In genomic region chr11:116980136-116980793, GRCh38 we compare ENCODE assay signal across 8 cellular contexts.
DNase-seq lines count a peak whose midpoint lies in the region; ATAC-seq lines count a peak whose summit lies in the region.

No MANE protein-coding gene starts in this region.

- DNase-seq in kidney glomerular epithelial cell (lab: John Stamatoyannopoulos, UW): peak; percentile 39
- DNase-seq in NCI-H526 (lab: John Stamatoyannopoulos, UW): no peak
- no peak for DNase-seq in SW480 (ENCODE audit: low spot score)
- no peak for DNase-seq in NCI-H2107 (lab: John Stamatoyannopoulos, UW)
- no peak for DNase-seq in LoVo (ENCODE audit: low spot score)

- ATAC-seq in GM18517 (IDR thresholded peaks at IDR 0.05; ENCODE audit: unreplicated experiment) (peak; percentile 89), GM21528 (IDR thresholded peaks at IDR 0.05; ENCODE audit: low FRiP score, unreplicated experiment) (peak; percentile 83), HG03558 (IDR thresholded peaks at IDR 0.05; ENCODE audit: extremely low read depth, unreplicated experiment) (peak; percentile 78)
